In the genomic region with DNA sequence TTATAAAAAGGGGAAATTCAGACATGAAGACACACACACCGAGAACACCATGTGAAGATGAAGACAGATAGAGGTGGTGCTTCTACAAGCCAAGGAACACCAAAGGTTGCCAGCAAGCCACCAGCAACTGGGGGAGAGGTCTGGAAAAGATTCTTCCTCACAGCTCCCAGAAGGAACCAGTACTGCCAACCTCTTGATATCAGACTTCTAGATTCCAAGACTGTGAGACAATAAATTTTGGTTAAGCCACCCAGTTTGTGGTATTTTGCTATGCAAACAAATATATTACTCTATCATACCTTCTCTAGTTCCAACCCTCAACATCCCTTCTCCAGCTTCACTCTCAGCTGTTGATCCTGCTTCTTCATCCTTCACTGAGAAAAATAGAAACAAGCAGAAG, we compare ENCODE assay signal across 22 cellular contexts.
A peak's percentile ranks its signal among the peaks of the same experiment; 100 is the strongest.
DNase-seq lines count a peak whose midpoint lies in the region; FAIRE-seq lines count a peak whose summit lies in the region.
"Had no signal": no experiment of that assay in that cellular context is flagged by ENCODE, and none has a peak within 500 bp of the region (broad histone marks: within the 10 kb centered on the region; RNA-seq: fewer than 3 reads in every experiment).

No MANE protein-coding gene starts in this region.

- H3K36me3 Mint-ChIP-seq in activated CD4-positive, alpha-beta T cell treated with anti-CD3 and anti-CD28 coated beads, Interleukin-2, amount 10 ng/mL, durations not matched to agents 24 days and 14 days (ENCODE audit: low read depth) = no peaks in the 10 kb centered on the region
- H3K36me3 Mint-ChIP-seq: CD4-positive, CD25-positive, alpha-beta regulatory T cell had no signal

- no peak overlapping the region for H3K27ac Mint-ChIP-seq in activated CD4-positive, alpha-beta T cell treated with anti-CD3 and anti-CD28 coated beads, Interleukin-2, amount 10 ng/mL, durations not matched to agents 24 days and 14 days
- H3K27ac Mint-ChIP-seq: CD4-positive, CD25-positive, alpha-beta regulatory T cell had no signal

- no peak overlapping the region for H3K4me3 Mint-ChIP-seq in activated CD4-positive, alpha-beta T cell treated with anti-CD3 and anti-CD28 coated beads, Interleukin-2, amount 10 ng/mL, durations not matched to agents 24 days and 14 days
- H3K4me3 Mint-ChIP-seq: CD4-positive, CD25-positive, alpha-beta regulatory T cell had no signal

- FAIRE-seq in frontal cortex (lab: Jason Lieb, UNC) = no peak

- DNase-seq in activated CD4-positive, alpha-beta T cell treated with anti-CD3 and anti-CD28 coated beads, Interleukin-2, amount 10 ng/mL, durations not matched to agents 24 days and 14 days = peak; percentile 8
- DNase-seq in activated CD4-positive, alpha-beta T cell treated with anti-CD3 and anti-CD28 coated beads for 48 hours = no peak
- peak; percentile 7 for DNase-seq in amniotic stem cell (lab: John Stamatoyannopoulos, UW)
- DNase-seq in fibroblast of peridontal ligament (ENCODE audit: extremely low read depth) = peak; percentile 73
- DNase-seq in activated CD4-positive, CD25-positive, alpha-beta regulatory T cell treated with anti-CD3 and anti-CD28 coated beads, Interleukin-2, amount 50 U/mL, for 72 hours = no peak
- DNase-seq in SW480 (ENCODE audit: low spot score) = no peak
- DNase-seq in frontal cortex (ENCODE audit: low spot score in 2 of 2) = no peak
- DNase-seq in LoVo (ENCODE audit: low spot score) = no peak
- DNase-seq: BE2C; CD4-positive, CD25-positive, alpha-beta regulatory T cell; COR-L47; DMS153; H7; IMR-90; MM.1S; NCI-H1092; NCI-H146; NCI-H2029 treated with DMSO at 0.1 percent for 48 hours; NCI-H510A; NCI-H774; OCI-M1; Right ventricle myocardium superior had no signal

- no peaks in the 10 kb centered on the region for H3K4me1 Mint-ChIP-seq in activated CD4-positive, alpha-beta T cell treated with anti-CD3 and anti-CD28 coated beads, Interleukin-2, amount 10 ng/mL, durations not matched to agents 24 days and 14 days
- H3K4me1 Mint-ChIP-seq: CD4-positive, CD25-positive, alpha-beta regulatory T cell had no signal

- intact Hi-C loops in activated CD4-positive, alpha-beta T cell treated with anti-CD3 and anti-CD28 coated beads, Interleukin-2, amount 10 ng/mL, durations not matched to agents 24 days and 14 days (cut with micrococcal nuclease) = no loop called here

- no peaks in the 10 kb centered on the region for H3K27me3 Mint-ChIP-seq in activated CD4-positive, alpha-beta T cell treated with anti-CD3 and anti-CD28 coated beads, Interleukin-2, amount 10 ng/mL, durations not matched to agents 24 days and 14 days
- H3K27me3 Mint-ChIP-seq: CD4-positive, CD25-positive, alpha-beta regulatory T cell had no signal

- no peaks in the 10 kb centered on the region for H3K9me3 Mint-ChIP-seq in activated CD4-positive, alpha-beta T cell treated with anti-CD3 and anti-CD28 coated beads, Interleukin-2, amount 10 ng/mL, durations not matched to agents 24 days and 14 days

Comparison
In these comparisons a context has a peak if more than half of its experiments do, and no peak if none do; other contexts are left out.
1. DNase-seq: peak in activated CD4-positive, alpha-beta T cell treated with anti-CD3 and anti-CD28 coated beads, Interleukin-2, amount 10 ng/mL, durations not matched to agents 24 days and 14 days (single experiment), amniotic stem cell (single experiment) and fibroblast of peridontal ligament (single experiment); none in activated CD4-positive, alpha-beta T cell treated with anti-CD3 and anti-CD28 coated beads for 48 hours (single experiment), activated CD4-positive, CD25-positive, alpha-beta regulatory T cell treated with anti-CD3 and anti-CD28 coated beads, Interleukin-2, amount 50 U/mL, for 72 hours (single experiment), SW480 (single experiment), frontal cortex (0 of 2) and LoVo (single experiment).